In genomic region chr1:47023268-47024137, GRCh38 we compare ENCODE assay signal across 11 cellular contexts. TPM values are rescaled to one million over a fixed set of nuclear protein-coding genes. Genes with fewer than 3 reads are reported as not detected.
DNase-seq lines count a peak whose midpoint lies in the region; ATAC-seq and TF ChIP-seq lines count a peak whose summit lies in the region.
"Had no signal": no experiment of that assay in that cellular context is flagged by ENCODE, and none has a peak within 500 bp of the region (broad histone marks: within the 10 kb centered on the region; RNA-seq: fewer than 3 reads in every experiment).

CYP4X1 (plus strand) TSS chr1:47023669; CDS start chr1:47023818, 149 bp downstream.

- no peaks in the 10 kb centered on the region for H3K36me3 Mint-ChIP-seq in stimulated activated effector memory CD8-positive, alpha-beta T cell treated with anti-CD3 and anti-CD28 coated beads, Interleukin-12 subunit alpha, Interleukin-12 subunit beta, amount 100 ng/mL, for 72 hours

- H3K4me1 ChIP-seq in ascending aorta (peaks cover 6 to 41% of the 10 kb centered on the region in 2 donors), prostate gland (replicated peaks) (no peaks in the 10 kb centered on the region)

- 2% methylated on average over 44 of the region's 49 CpGs for WGBS in prostate gland

- no peaks in the 10 kb centered on the region for H3K9me3 ChIP-seq in ascending aorta
- H3K9me3 ChIP-seq in prostate gland = no peaks in the 10 kb centered on the region

- intact Hi-C loops in ascending aorta (cut with DNase I) = loop anchor here (5.0 kb wide), 2 partner anchors 169 to 309 kb away; partner anchors contain the start of genes CMPK1 and PDZK1IP1
- intact Hi-C loops in left ventricle myocardium superior (cut with micrococcal nuclease) = no loop called here
- intact Hi-C loops in prostate gland (cut with DNase I) = no loop called here

- H3K36me3 ChIP-seq in ascending aorta (no peaks in the 10 kb centered on the region), prostate gland (no peaks in the 10 kb centered on the region)

- H3K4me3 ChIP-seq in ascending aorta = peak within 1 kb of the TSS; percentile 52 to 75
- H3K4me3 ChIP-seq in prostate gland = peak within 1 kb of the TSS; percentile 25 to 34

- ATAC-seq in left ventricle myocardium superior = peak; percentile 83
- ATAC-seq in stimulated activated effector memory CD8-positive, alpha-beta T cell treated with anti-CD3 and anti-CD28 coated beads, Interleukin-12 subunit alpha, Interleukin-12 subunit beta, amount 100 ng/mL, for 72 hours = no peak
- ATAC-seq: HCT116 had no signal

- peak; percentile 45 for DNase-seq in Daoy (ENCODE audit: low read depth)
- no peak for DNase-seq in ascending aorta (ENCODE audit: low spot score in 2 of 2)
- DNase-seq in left ventricle myocardium superior = peak; percentile 62
- peak; percentile 24 for DNase-seq in prostate gland (ENCODE audit: low spot score)
- no peak for DNase-seq in stimulated activated effector memory CD8-positive, alpha-beta T cell treated with anti-CD3 and anti-CD28 coated beads, Interleukin-12 subunit alpha, Interleukin-12 subunit beta, amount 100 ng/mL, for 72 hours (ENCODE audit: low spot score in 2 of 2)
- DNase-seq in RKO (ENCODE audit: low spot score) = no peak
- no peak for DNase-seq in GM19238 (ENCODE audit: insufficient read length, low spot score)
- no peak for DNase-seq in GM19240 (ENCODE audit: insufficient read length, low spot score)
- DNase-seq: NCI-H524 treated with DMSO at 0.1 percent for 48 hours had no signal

- H3K27me3 ChIP-seq in ascending aorta (no peaks in the 10 kb centered on the region), prostate gland (replicated peaks; ENCODE audit: insufficient read depth) (no peaks in the 10 kb centered on the region)

- no peak within 1 kb of the TSS for H3K4me3 Mint-ChIP-seq in stimulated activated effector memory CD8-positive, alpha-beta T cell treated with anti-CD3 and anti-CD28 coated beads, Interleukin-12 subunit alpha, Interleukin-12 subunit beta, amount 100 ng/mL, for 72 hours

- TF ChIP-seq POLR2A in prostate gland (IDR thresholded peaks at IDR 0.05) = no peak

- TF ChIP-seq CTCF in ascending aorta (IDR thresholded peaks at IDR 0.05) (no peak), prostate gland (IDR thresholded peaks at IDR 0.05) (no peak)

- no peak within 1 kb of the TSS for H3K27ac Mint-ChIP-seq in stimulated activated effector memory CD8-positive, alpha-beta T cell treated with anti-CD3 and anti-CD28 coated beads, Interleukin-12 subunit alpha, Interleukin-12 subunit beta, amount 100 ng/mL, for 72 hours

- H3K27ac ChIP-seq in ascending aorta = peak within 1 kb of the TSS; percentile 81 to 93
- H3K27ac ChIP-seq in prostate gland = peak within 1 kb of the TSS in 1 of 2 donors; percentile 36

- H3K9me3 Mint-ChIP-seq in stimulated activated effector memory CD8-positive, alpha-beta T cell treated with anti-CD3 and anti-CD28 coated beads, Interleukin-12 subunit alpha, Interleukin-12 subunit beta, amount 100 ng/mL, for 72 hours = no peaks in the 10 kb centered on the region

- no peaks in the 10 kb centered on the region for H3K4me1 Mint-ChIP-seq in stimulated activated effector memory CD8-positive, alpha-beta T cell treated with anti-CD3 and anti-CD28 coated beads, Interleukin-12 subunit alpha, Interleukin-12 subunit beta, amount 100 ng/mL, for 72 hours

RNA-seq across cellular contexts. Expression of gene CYP4X1, which starts in this region (rescaled TPM):
- total RNA-seq in Daoy (2014; rRNA removed; shearing (Covaris generic)) = 0.77 and 1.0 TPM in 2 replicates
- total RNA-seq in ascending aorta (17.2 TPM), left ventricle myocardium superior (1.6 TPM), prostate gland (10 to 100 TPM; 34.7 TPM)
- total RNA-seq: myocyte had no signal

Comparison
In these comparisons a context has a peak if more than half of its experiments do, and no peak if none do; other contexts are left out.
1. DNase-seq: peak in Daoy (single experiment), left ventricle myocardium superior (single experiment) and prostate gland (single experiment); none in ascending aorta (0 of 2), stimulated activated effector memory CD8-positive, alpha-beta T cell treated with anti-CD3 and anti-CD28 coated beads, Interleukin-12 subunit alpha, Interleukin-12 subunit beta, amount 100 ng/mL, for 72 hours (0 of 2), RKO (single experiment), GM19238 (single experiment) and GM19240 (single experiment).